Comparison of ENCODE assay signal across 1 cellular context in genomic region chr5:41908374-41909079, GRCh38.
TF ChIP-seq lines count a peak whose summit lies in the region.

No MANE protein-coding gene starts in this region.

TF ChIP-seq in HepG2, 621 proteins besides CTCF, POLR2A, EP300 and RAD21:
- no peak for TF ChIP-seq ZNF777 (CRISPR knock-in tag; IDR thresholded peaks at IDR 0.05)
- no peak for TF ChIP-seq ZMYM4 (CRISPR knock-in tag; IDR thresholded peaks at IDR 0.05)
- no peak for TF ChIP-seq ETV5 (CRISPR knock-in tag; IDR thresholded peaks at IDR 0.05; ENCODE audit: borderline replicate concordance)
- no peak for TF ChIP-seq ZSCAN30 (CRISPR knock-in tag; IDR thresholded peaks at IDR 0.05)
- no peak for TF ChIP-seq ZSCAN21 (CRISPR knock-in tag; IDR thresholded peaks at IDR 0.05; ENCODE audit: borderline replicate concordance)
- no peak for TF ChIP-seq GRHL1 (CRISPR knock-in tag; conservative IDR thresholded peaks at IDR 0.05)
- no peak for TF ChIP-seq SCMH1 (CRISPR knock-in tag; IDR thresholded peaks at IDR 0.05; ENCODE audit: borderline replicate concordance)
